Comparison of ENCODE assay signal across 9 cellular contexts in genomic region chr13:72221276-72221962, GRCh38.
A peak's percentile ranks its signal among the peaks of the same experiment; 100 is the strongest.
DNase-seq lines count a peak whose midpoint lies in the region; ATAC-seq and TF ChIP-seq lines count a peak whose summit lies in the region.
"Had no signal": no experiment of that assay in that cellular context is flagged by ENCODE, and none has a peak within 500 bp of the region (broad histone marks: within the 10 kb centered on the region; RNA-seq: fewer than 3 reads in every experiment).

No MANE protein-coding gene starts in this region.

- H3K27me3 ChIP-seq in SJCRH30, result no peaks in the 10 kb centered on the region
- no peaks in the 10 kb centered on the region for H3K27me3 ChIP-seq in hepatocyte
- H3K27me3 ChIP-seq: suprapubic skin had no signal

- H3K9me3 ChIP-seq in SJCRH30 (replicated peaks) (peaks cover 5% of the 10 kb centered on the region; the same call in 1 of the 2 replicates), hepatocyte (ENCODE audit: low read depth) (no peaks in the 10 kb centered on the region)
- H3K9me3 ChIP-seq: suprapubic skin had no signal

- H3K4me2 ChIP-seq in hepatocyte, result no peak overlapping the region

- ATAC-seq in HG02981 (IDR thresholded peaks at IDR 0.05; ENCODE audit: unreplicated experiment), result peak; percentile 56

- H3K9me2 ChIP-seq in hepatocyte (replicated peaks; ENCODE audit: insufficient read depth), result no peaks in the 10 kb centered on the region

- H3K4me1 ChIP-seq in SJCRH30, result no peaks in the 10 kb centered on the region
- H3K4me1 ChIP-seq in hepatocyte (ENCODE audit: insufficient read depth), result no peaks in the 10 kb centered on the region
- H3K4me1 ChIP-seq: suprapubic skin had no signal

- H3K36me3 ChIP-seq in SJCRH30 (no peaks in the 10 kb centered on the region), hepatocyte (replicated peaks; ENCODE audit: insufficient read depth, low read depth) (no peaks in the 10 kb centered on the region)
- H3K36me3 ChIP-seq: suprapubic skin had no signal

- 53% methylated on average over 9 of the region's 9 CpGs for WGBS in hepatocyte (ENCODE audit: low lambda C conversion rate, missing lambda C conversion rate)

- H3K4me3 ChIP-seq in GM12875 (ENCODE audit: low read depth, low read length), result no peak overlapping the region
- no peak overlapping the region for H3K4me3 ChIP-seq in SJCRH30
- no peak overlapping the region for H3K4me3 ChIP-seq in hepatocyte
- H3K4me3 ChIP-seq: suprapubic skin had no signal

- peak; percentile 84 for TF ChIP-seq CTCF in GM12875 (IDR thresholded peaks at IDR 0.05; ENCODE audit: borderline replicate concordance, insufficient read depth, low read depth, low read length)
- peak; percentile 32 for TF ChIP-seq CTCF in hepatocyte (IDR thresholded peaks at IDR 0.05; ENCODE audit: poor library complexity)

- DNase-seq in SJCRH30, result peak; percentile 3 to 8
- peak; percentile 14 for DNase-seq in hepatocyte (ENCODE audit: low spot score)
- DNase-seq in NCI-H446 (lab: John Stamatoyannopoulos, UW), result no peak
- DNase-seq in NK-92 (lab: John Stamatoyannopoulos, UW; ENCODE audit: unreplicated experiment), result no peak
- no peak for DNase-seq in amniotic stem cell (lab: John Stamatoyannopoulos, UW)
- DNase-seq in cortex of kidney (lab: John Stamatoyannopoulos, UW), result no peak

- no peaks in the 10 kb centered on the region for H3K79me2 ChIP-seq in hepatocyte

- H3K27ac ChIP-seq in SJCRH30 (no peak overlapping the region), hepatocyte (no peak overlapping the region)
- H3K27ac ChIP-seq: suprapubic skin had no signal

- no peaks in the 10 kb centered on the region for H4K20me1 ChIP-seq in hepatocyte (ENCODE audit: insufficient read depth, poor library complexity, severe bottlenecking)

- no peak overlapping the region for H2AFZ ChIP-seq in hepatocyte

Comparison
In these comparisons a context has a peak if more than half of its experiments do, and no peak if none do; other contexts are left out.
1. DNase-seq: peak in SJCRH30 (2 of 2) and hepatocyte (single experiment); none in NCI-H446 (0 of 2), NK-92 (single experiment), amniotic stem cell (single experiment) and cortex of kidney (single experiment).